ENCODE assay signal across 8 cellular contexts in the genomic region with DNA sequence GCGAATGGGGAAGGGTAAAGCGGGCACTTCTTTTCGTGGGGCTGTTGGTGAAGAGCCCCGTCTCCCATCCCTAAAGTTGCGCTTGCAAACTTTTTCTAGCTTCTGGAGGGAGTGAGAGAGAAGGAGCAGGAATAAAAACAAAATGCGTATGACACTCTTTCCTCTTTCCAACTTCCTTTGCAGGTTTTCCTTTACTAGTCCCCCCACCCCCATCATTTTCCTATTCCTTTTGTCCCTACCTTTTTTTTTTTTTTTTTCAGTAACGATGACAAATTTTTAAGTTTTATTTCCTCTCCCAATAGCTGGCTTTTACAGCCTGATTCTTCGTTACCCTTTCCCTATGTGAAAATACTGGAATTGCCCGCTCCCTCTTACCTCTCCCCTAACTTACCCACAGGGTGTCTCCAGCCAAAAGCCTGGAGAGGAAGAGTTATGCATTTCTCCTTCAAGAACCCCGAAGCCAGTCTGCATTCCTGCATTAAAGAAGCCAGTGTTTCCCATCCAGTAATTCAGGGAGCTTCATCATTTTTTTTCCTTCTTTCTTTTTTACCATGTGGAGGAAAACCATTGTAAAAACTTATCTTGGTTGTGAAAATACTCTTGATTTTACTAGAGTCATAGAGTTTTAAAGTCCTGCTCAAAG. TPM values are rescaled to one million over a fixed set of nuclear protein-coding genes. Genes with fewer than 3 reads are reported as not detected.
DNase-seq lines count a peak whose midpoint lies in the region; ATAC-seq, FAIRE-seq and TF ChIP-seq lines count a peak whose summit lies in the region.

No MANE protein-coding gene starts in this region.

- no peaks in the 10 kb centered on the region for H3K36me3 ChIP-seq in bronchial epithelial cell (ENCODE audit: control insufficient read depth, insufficient read depth, low read length)
- no peaks in the 10 kb centered on the region for H3K36me3 ChIP-seq in tibial artery

- TF ChIP-seq CTCF in bronchial epithelial cell (IDR thresholded peaks at IDR 0.05; ENCODE audit: insufficient read depth, low read length, severe bottlenecking) (no peak), lower leg skin (IDR thresholded peaks at IDR 0.05) (no peak), tibial artery (IDR thresholded peaks at IDR 0.05) (no peak)

- no peak for TF ChIP-seq POLR2A in lower leg skin (IDR thresholded peaks at IDR 0.05)
- no peak for TF ChIP-seq POLR2A in H54 (IDR thresholded peaks at IDR 0.05; ENCODE audit: low read depth, low read length)

- no peak for DNase-seq in activated T-cell treated with anti-CD3 and anti-CD28 coated beads, Interleukin-2, amount 50 U/mL, for 4 hours
- no peak for DNase-seq in activated T-cell treated with anti-CD3 and anti-CD28 coated beads, Interleukin-2, amount 50 U/mL, for 48 hours
- DNase-seq in bronchial epithelial cell (ENCODE audit: low read depth) (no peak), lower leg skin (ENCODE audit: low spot score in 2 of 2) (no peak), tibial artery (no peak), NCI-H1092 (lab: John Stamatoyannopoulos, UW) (no peak), H54 (ENCODE audit: insufficient read length, low spot score) (no peak)

- H3K27ac ChIP-seq in tibial artery: peak overlapping the region; percentile 96 to 97

- no peak for ATAC-seq in activated T-cell treated with anti-CD3 and anti-CD28 coated beads, Interleukin-2, amount 50 U/mL, for 4 hours
- no peak for ATAC-seq in HG03095 (IDR thresholded peaks at IDR 0.05; ENCODE audit: unreplicated experiment)

- no peak for FAIRE-seq in bronchial epithelial cell (lab: Jason Lieb, UNC)
- FAIRE-seq in H54 (lab: Jason Lieb, UNC): no peak

- peaks cover 6% of the 10 kb centered on the region for H3K9me3 Mint-ChIP-seq in activated T-cell treated with anti-CD3 and anti-CD28 coated beads, Interleukin-2, amount 50 U/mL, for 4 hours

- WGBS in lower leg skin, 2 donors: 7 to 11% methylated on average over 10 of the region's 10 CpGs

- peak overlapping the region; percentile 80 for H3K4me3 Mint-ChIP-seq in activated T-cell treated with anti-CD3 and anti-CD28 coated beads, Interleukin-2, amount 50 U/mL, for 4 hours

- H3K4me3 ChIP-seq in bronchial epithelial cell (ENCODE audit: low read depth, low read length) (peak overlapping the region; percentile 63), lower leg skin (ENCODE audit: low read depth, poor library complexity, severe bottlenecking) (peak overlapping the region; percentile 50), tibial artery (peak overlapping the region; percentile 83 to 92)

- H3K9me3 ChIP-seq in tibial artery: no peaks in the 10 kb centered on the region

- peaks cover 35% of the 10 kb centered on the region for H3K27me3 Mint-ChIP-seq in activated T-cell treated with anti-CD3 and anti-CD28 coated beads, Interleukin-2, amount 50 U/mL, for 4 hours (ENCODE audit: low read depth)

- intact Hi-C loops in lower leg skin (cut with DNase I; ENCODE audit: low total_unique reads): no loop called here
- intact Hi-C loops in tibial artery (cut with DNase I; ENCODE audit: low total_unique reads): loop anchor here (10.0 kb wide), 1 partner anchor 215 kb away; a partner anchor contains a TSS

- H3K27me3 ChIP-seq in bronchial epithelial cell (ENCODE audit: control insufficient read depth, insufficient read depth, low read length): no peaks in the 10 kb centered on the region
- no peaks in the 10 kb centered on the region for H3K27me3 ChIP-seq in tibial artery

- H3K36me3 Mint-ChIP-seq in activated T-cell treated with anti-CD3 and anti-CD28 coated beads, Interleukin-2, amount 50 U/mL, for 4 hours (ENCODE audit: insufficient read depth): no peaks in the 10 kb centered on the region

- H3K4me1 Mint-ChIP-seq in activated T-cell treated with anti-CD3 and anti-CD28 coated beads, Interleukin-2, amount 50 U/mL, for 4 hours (ENCODE audit: low read depth): peaks cover 22% of the 10 kb centered on the region

- H3K4me1 ChIP-seq in tibial artery: peaks cover 0 to 30% (median 4%) of the 10 kb centered on the region in 4 donors

RNA-seq across cellular contexts. Expression of a gene that starts 0.6 kb away (rescaled TPM):
- under 1 TPM in 2 of 3 donors, not detected in 1; 0.13 to 0.18 TPM for total RNA-seq in activated T-cell treated with anti-CD3 and anti-CD28 coated beads, Interleukin-2, amount 50 U/mL, for 4 hours
- total RNA-seq in bronchial epithelial cell: 23.3 and 29.0 TPM in 2 replicates
- total RNA-seq in lower leg skin: 1 to 10 TPM in 3 of 4 donors, under 1 TPM in 1; 0.42 to 3.7 (median 1.6) TPM
